16 cellular contexts compared by ENCODE assay signal in genomic region chr2:111022630-111023029, GRCh38.
"Had no signal": no experiment of that assay in that cellular context is flagged by ENCODE, and none has a peak within 500 bp of the region (broad histone marks: within the 10 kb centered on the region; RNA-seq: fewer than 3 reads in every experiment).

No MANE protein-coding gene starts in this region.

- H3K4me1 ChIP-seq: body of pancreas, testis had no signal

- H3K9me3 ChIP-seq: body of pancreas, mucosa of descending colon, testis had no signal

- DNase-seq: activated CD4-positive, alpha-beta T cell treated with anti-CD3 and anti-CD28 coated beads, Interleukin-2, amount 50 U/mL, for 4 hours; activated CD4-positive, CD25-positive, alpha-beta regulatory T cell treated with anti-CD3 and anti-CD28 coated beads, Interleukin-2, amount 50 U/mL, for 72 hours; activated CD8-positive, alpha-beta memory T cell treated with anti-CD3 and anti-CD28 coated beads, Interleukin-2, amount 10 ng/mL, durations not matched to agents 7 days and 5 days; activated effector memory CD4-positive, alpha-beta T cell treated with Interleukin-2 at 50 U/mL for 16 hours; activated T-cell treated with anti-CD3 and anti-CD28 coated beads, Interleukin-2, amount 50 U/mL, for 24 hours; body of pancreas; endodermal cell; erythroblast; glutamatergic neuron; immature natural killer cell; natural killer cell; stimulated activated CD4-positive, alpha-beta T cell treated with anti-CD3 and anti-CD28 coated beads, Interleukin-4, amount 100 ng/mL, for 1 hour; stimulated activated CD8-positive, alpha-beta memory T cell treated with anti-CD3 and anti-CD28 coated beads, Interleukin-4, amount 100 ng/mL, for 48 hours; stimulated activated naive CD8-positive, alpha-beta T cell treated with anti-CD3 and anti-CD28 coated beads, Interleukin-15, amount 100 ng/mL, for 72 hours; testis had no signal

- H3K4me3 ChIP-seq: body of pancreas, mucosa of descending colon, testis had no signal

- H3K27ac ChIP-seq: body of pancreas, testis had no signal

- H3K27me3 ChIP-seq: body of pancreas, testis had no signal
